16 cellular contexts compared by ENCODE assay signal in genomic region chr1:112548540-112548939, GRCh38. TPM values are rescaled to one million over a fixed set of nuclear protein-coding genes. Genes with fewer than 3 reads are reported as not detected.
DNase-seq lines count a peak whose midpoint lies in the region; ATAC-seq and TF ChIP-seq lines count a peak whose summit lies in the region.
"Had no signal": no experiment of that assay in that cellular context is flagged by ENCODE, and none has a peak within 500 bp of the region (broad histone marks: within the 10 kb centered on the region; RNA-seq: fewer than 3 reads in every experiment).

No MANE protein-coding gene starts in this region.

- peak; percentile 23 for DNase-seq in COLO829 (ENCODE audit: low spot score)
- DNase-seq in Panc1 (ENCODE audit: low read depth, low spot score): no peak
- DNase-seq in colonic mucosa: no peak
- peak; percentile 36 for DNase-seq in prostate gland (ENCODE audit: low spot score)
- no peak for DNase-seq in activated naive CD8-positive, alpha-beta T cell treated with anti-CD3 and anti-CD28 coated beads for 36 hours
- DNase-seq in DMS53 (lab: John Stamatoyannopoulos, UW): no peak
- no peak for DNase-seq in Right ventricle myocardium superior
- DNase-seq: C1 segment of cervical spinal cord, Caco-2, DMS153, EL, HFFc6, NCI-H1105 treated with DMSO at 0.1 percent for 48 hours, NCI-H187, NCI-H446 treated with DMSO at 0.1 percent for 48 hours, PC-9 had no signal

- ATAC-seq in Panc1: peak; percentile 30; the same call in 1 of the 2 replicates
- no peak for ATAC-seq in Right ventricle myocardium superior (ENCODE audit: poor library complexity)

- in situ Hi-C loops in Panc1 (cut with HindIII; ENCODE audit: low pct_unique_long_range_greater_than_20kb, low sequenced_read_pairs): no loop called here

- H3K27me3 ChIP-seq in Panc1 (ENCODE audit: control insufficient read depth, insufficient read depth, low read length) (no peaks in the 10 kb centered on the region), colonic mucosa (no peaks in the 10 kb centered on the region), prostate gland (replicated peaks; ENCODE audit: insufficient read depth) (no peaks in the 10 kb centered on the region)

- H3K27ac ChIP-seq in Panc1 (ENCODE audit: low read length): no peak overlapping the region
- H3K27ac ChIP-seq in colonic mucosa: peak overlapping the region; percentile 74
- peak overlapping the region; percentile 11 to 46 for H3K27ac ChIP-seq in prostate gland
- H3K27ac ChIP-seq: PC-9 had no signal

- no peak for TF ChIP-seq CTCF in Panc1 (IDR thresholded peaks at IDR 0.05)
- no peak for TF ChIP-seq CTCF in colonic mucosa (IDR thresholded peaks at IDR 0.05)
- TF ChIP-seq CTCF in prostate gland (IDR thresholded peaks at IDR 0.05): no peak

- H3K4me1 ChIP-seq in Panc1 (ENCODE audit: control insufficient read depth, insufficient read depth, low read length) (peaks cover 14% of the 10 kb centered on the region; the same call in 1 of the 2 replicates), colonic mucosa (no peaks in the 10 kb centered on the region), prostate gland (replicated peaks) (no peaks in the 10 kb centered on the region)

- CTCF ChIA-PET in Panc1 (lab: Charles Lee): no interaction called here

- H3K4me3 ChIP-seq in Panc1 (ENCODE audit: low read depth in 2 of 2, low read length in 2 of 2) (no peak overlapping the region), colonic mucosa (no peak overlapping the region), prostate gland (no peak overlapping the region)
- H3K4me3 ChIP-seq: PC-9 had no signal

- BruUV-seq in Panc1 (replicated peaks; lab: Mats Ljungman, UMichigan): no TSS peak

- peak overlapping the region in 1 of 2 donors; percentile 43 for H3K9ac ChIP-seq in colonic mucosa (ENCODE audit: low read depth in 2 of 2, low read length in 2 of 2)

- no peak overlapping the region for H3K27ac Mint-ChIP-seq in activated naive CD8-positive, alpha-beta T cell treated with anti-CD3 and anti-CD28 coated beads for 36 hours

- no peak for TF ChIP-seq POLR2A in prostate gland (IDR thresholded peaks at IDR 0.05)

- H3K36me3 ChIP-seq in Panc1 (ENCODE audit: control insufficient read depth, insufficient read depth, low read length) (no peaks in the 10 kb centered on the region), colonic mucosa (no peaks in the 10 kb centered on the region), prostate gland (no peaks in the 10 kb centered on the region)

- H3K9me3 ChIP-seq in Panc1 (ENCODE audit: control insufficient read depth, insufficient read depth, low read depth, low read length) (no peaks in the 10 kb centered on the region), colonic mucosa (no peaks in the 10 kb centered on the region), prostate gland (no peaks in the 10 kb centered on the region)
- H3K9me3 ChIP-seq: Caco-2 had no signal

- POLR2A ChIA-PET in Panc1 (lab: Charles Lee): no interaction called here

- WGBS in prostate gland: 29% methylated on average over 3 of the region's 3 CpGs

- H3K4me3 Mint-ChIP-seq in activated naive CD8-positive, alpha-beta T cell treated with anti-CD3 and anti-CD28 coated beads for 36 hours: no peak overlapping the region
- H3K4me3 Mint-ChIP-seq: HFFc6 had no signal

- H3K27me3 Mint-ChIP-seq in activated naive CD8-positive, alpha-beta T cell treated with anti-CD3 and anti-CD28 coated beads for 36 hours: no peaks in the 10 kb centered on the region

- no peaks in the 10 kb centered on the region for H3K9me3 Mint-ChIP-seq in activated naive CD8-positive, alpha-beta T cell treated with anti-CD3 and anti-CD28 coated beads for 36 hours
- H3K9me3 Mint-ChIP-seq: HFFc6 had no signal

- intact Hi-C loops in Panc1 (cut with micrococcal nuclease; ENCODE audit: unreplicated experiment): no loop called here
- intact Hi-C loops in colonic mucosa (cut with DNase I): no loop called here
- intact Hi-C loops in prostate gland (cut with DNase I): no loop called here
- intact Hi-C loops in Right ventricle myocardium superior (cut with DNase I): no loop called here

- H3K36me3 Mint-ChIP-seq in activated naive CD8-positive, alpha-beta T cell treated with anti-CD3 and anti-CD28 coated beads for 36 hours: no peaks in the 10 kb centered on the region

- peaks cover 2% of the 10 kb centered on the region for H3K4me1 Mint-ChIP-seq in activated naive CD8-positive, alpha-beta T cell treated with anti-CD3 and anti-CD28 coated beads for 36 hours

RNA-seq across cellular contexts. Expression of gene WNT2B, which starts 39.8 kb away (rescaled TPM):
- total RNA-seq in Panc1 (2021; ENCODE audit: unreplicated experiment) (1.6 TPM), colonic mucosa (1 to 10 TPM; 4.3 to 5.9 TPM), prostate gland (10 to 100 TPM in 1 of 2 donors, 1 to 10 TPM in 1; 3.2 to 19.7 TPM), Right ventricle myocardium superior (1.2 TPM)
- polyA plus RNA-seq in Panc1 (2012; ENCODE audit: insufficient read length): 2.0 TPM
- total RNA-seq in activated naive CD8-positive, alpha-beta T cell treated with anti-CD3 and anti-CD28 coated beads for 36 hours: not detected

Comparison
In these comparisons a context has a peak if more than half of its experiments do, and no peak if none do; other contexts are left out.
1. DNase-seq: peak in COLO829 (single experiment) and prostate gland (single experiment); none in Panc1 (single experiment), colonic mucosa (single experiment), activated naive CD8-positive, alpha-beta T cell treated with anti-CD3 and anti-CD28 coated beads for 36 hours (single experiment), DMS53 (single experiment) and Right ventricle myocardium superior (single experiment).